8 cellular contexts compared by ENCODE assay signal in genomic region chr7:149714081-149714909, GRCh38. TPM values are rescaled to one million over a fixed set of nuclear protein-coding genes. Genes with fewer than 3 reads are reported as not detected.
DNase-seq lines count a peak whose midpoint lies in the region; ATAC-seq, FAIRE-seq and TF ChIP-seq lines count a peak whose summit lies in the region.

No MANE protein-coding gene starts in this region.

- H3K27ac ChIP-seq in hepatocyte (no peak overlapping the region), rectal smooth muscle tissue (ENCODE audit: low read depth, low read length) (peak overlapping the region; percentile 11), uterus (peak overlapping the region; percentile 66 to 86)

- peak; percentile 91 for DNase-seq in GM12892 (ENCODE audit: insufficient read length)
- peak; percentile 90 for DNase-seq in NCI-H146 (lab: John Stamatoyannopoulos, UW)
- peak; percentile 95 for DNase-seq in T-helper 9 cell
- DNase-seq in astrocyte of the cerebellum (ENCODE audit: low read depth), result peak; percentile 60
- peak; percentile 96 for DNase-seq in hepatocyte (ENCODE audit: low spot score)
- peak; percentile 89 to 92 for DNase-seq in uterus

- 28% methylated on average over 47 of the region's 88 CpGs for WGBS in hepatocyte (ENCODE audit: low lambda C conversion rate, missing lambda C conversion rate)

- peak; percentile 85 for FAIRE-seq in GM12892 (lab: Jason Lieb, UNC)

- peak overlapping the region; percentile 89 for H2AFZ ChIP-seq in hepatocyte

- no peaks in the 10 kb centered on the region for H4K20me1 ChIP-seq in hepatocyte (ENCODE audit: insufficient read depth, poor library complexity, severe bottlenecking)

- in situ Hi-C loops in astrocyte of the cerebellum (cut with HindIII; ENCODE audit: low sequenced_read_pairs), result no loop called here

- no peaks in the 10 kb centered on the region for H3K27me3 ChIP-seq in hepatocyte
- no peaks in the 10 kb centered on the region for H3K27me3 ChIP-seq in rectal smooth muscle tissue (ENCODE audit: control insufficient read depth, insufficient read depth, low read length)
- H3K27me3 ChIP-seq in uterus, result no peaks in the 10 kb centered on the region

- no peak for TF ChIP-seq CTCF in astrocyte of the cerebellum (IDR thresholded peaks at IDR 0.05; ENCODE audit: low read depth, low read length, missing control alignments)
- no peak for TF ChIP-seq CTCF in hepatocyte (IDR thresholded peaks at IDR 0.05; ENCODE audit: poor library complexity)
- no peak for TF ChIP-seq CTCF in uterus (IDR thresholded peaks at IDR 0.05)

- H3K79me2 ChIP-seq in hepatocyte, result peaks cover 17% of the 10 kb centered on the region

- no peaks in the 10 kb centered on the region for H3K9me2 ChIP-seq in hepatocyte (replicated peaks; ENCODE audit: insufficient read depth)

- TF ChIP-seq POLR2A in GM12892 (IDR thresholded peaks at IDR 0.05; ENCODE audit: low read depth, low read length) (no peak), uterus (IDR thresholded peaks at IDR 0.05) (no peak)

- H3K36me3 ChIP-seq in hepatocyte (replicated peaks; ENCODE audit: insufficient read depth, low read depth) (no peaks in the 10 kb centered on the region), rectal smooth muscle tissue (ENCODE audit: control insufficient read depth, insufficient read depth, low read length) (no peaks in the 10 kb centered on the region), uterus (no peaks in the 10 kb centered on the region)

- peak; percentile 94 for ATAC-seq in HG02798 (IDR thresholded peaks at IDR 0.05; ENCODE audit: poor library complexity, unreplicated experiment)

- no peak overlapping the region for H3K9ac ChIP-seq in rectal smooth muscle tissue (ENCODE audit: low read length)

- peak overlapping the region; percentile 69 for H3K4me3 ChIP-seq in astrocyte of the cerebellum (ENCODE audit: low read depth, low read length)
- H3K4me3 ChIP-seq in hepatocyte, result peak overlapping the region; percentile 86
- H3K4me3 ChIP-seq in rectal smooth muscle tissue (ENCODE audit: low read length), result peak overlapping the region; percentile 76
- peak overlapping the region; percentile 53 to 76 for H3K4me3 ChIP-seq in uterus

- H3K4me1 ChIP-seq in hepatocyte (ENCODE audit: insufficient read depth) (peaks cover 4% of the 10 kb centered on the region), rectal smooth muscle tissue (ENCODE audit: control insufficient read depth, insufficient read depth, low read length) (peaks cover 8% of the 10 kb centered on the region), uterus (no peaks in the 10 kb centered on the region)

- H3K9me3 ChIP-seq in hepatocyte (ENCODE audit: low read depth) (peaks cover 14% of the 10 kb centered on the region), uterus (peaks cover 0 to 10% of the 10 kb centered on the region in 2 donors)

- H3K4me2 ChIP-seq in hepatocyte, result peak overlapping the region; percentile 97

- intact Hi-C loops in uterus (cut with DNase I; ENCODE audit: low total_unique reads), result loop anchor here (5.0 kb wide), 2 partner anchors 58 to 123 kb away; partner anchors contain the start of genes ZNF467 and ZNF862

RNA-seq across cellular contexts. Expression of gene ZNF467, which starts 59.1 kb away (rescaled TPM):
- polyA plus RNA-seq in GM12892 (2012; ENCODE audit: missing spikeins), result not detected
- total RNA-seq in hepatocyte, result 5.9 and 7.8 TPM in 2 replicates
- polyA plus RNA-seq in hepatocyte, result 15.6 and 21.9 TPM in 2 replicates
- total RNA-seq in uterus, result 10 to 100 TPM in 3 of 4 donors, 1 to 10 TPM in 1; 5.2 to 23.6 (median 14.3) TPM
